Comparison of ENCODE assay signal across 15 cellular contexts in the genomic region with DNA sequence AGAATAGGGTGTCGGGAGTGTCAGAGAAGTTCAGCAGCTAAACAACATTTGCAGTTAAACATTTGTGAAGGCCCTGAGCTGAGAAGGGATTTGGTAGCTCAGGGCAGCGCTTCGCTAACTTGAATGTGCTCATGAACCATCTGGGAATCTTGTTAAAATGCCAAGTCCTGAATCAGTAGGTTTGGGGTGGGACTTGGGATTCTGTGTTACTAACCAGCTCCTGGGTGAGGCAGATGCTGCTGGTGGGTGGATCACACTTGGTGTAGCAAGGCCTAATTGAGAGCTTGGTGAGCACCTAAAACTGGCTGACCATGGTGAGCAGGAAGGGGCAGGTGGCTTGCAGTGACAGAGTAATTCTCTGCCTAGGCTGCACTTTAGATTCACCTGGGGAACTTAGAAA. TPM values are rescaled to one million over a fixed set of nuclear protein-coding genes. Genes with fewer than 3 reads are reported as not detected.
DNase-seq lines count a peak whose midpoint lies in the region; ATAC-seq and TF ChIP-seq lines count a peak whose summit lies in the region.
"Had no signal": no experiment of that assay in that cellular context is flagged by ENCODE, and none has a peak within 500 bp of the region (broad histone marks: within the 10 kb centered on the region; RNA-seq: fewer than 3 reads in every experiment).

No MANE protein-coding gene starts in this region.

- H3K4me1 Mint-ChIP-seq in WTC11, result peaks cover 41% of the 10 kb centered on the region

- DNase-seq in NCI-H82 (lab: John Stamatoyannopoulos, UW), result peak; percentile 30
- no peak for DNase-seq in NCI-H82 treated with DMSO at 0.1 percent for 48 hours (lab: John Stamatoyannopoulos, UW; ENCODE audit: unreplicated experiment)
- no peak for DNase-seq in WTC11 (ENCODE audit: low spot score)
- peak; percentile 82 for DNase-seq in fibroblast of the conjunctiva (ENCODE audit: low read depth)
- peak; percentile 64 for DNase-seq in skeletal muscle cell (ENCODE audit: low read depth)
- no peak for DNase-seq in KG1 (lab: John Stamatoyannopoulos, UW)
- no peak for DNase-seq in NCI-H1105 treated with DMSO at 0.1 percent for 48 hours (lab: John Stamatoyannopoulos, UW)
- DNase-seq: activated CD4-positive, alpha-beta T cell treated with anti-CD3 and anti-CD28 coated beads for 1 hour; lower lobe of right lung; NCI-H187 treated with DMSO at 0.1 percent for 48 hours; SHP77 treated with DMSO at 0.1 percent for 48 hours had no signal

- no peaks in the 10 kb centered on the region for H3K9me3 Mint-ChIP-seq in WTC11
- H3K9me3 Mint-ChIP-seq: activated naive CD4-positive, alpha-beta T cell treated with anti-CD3 and anti-CD28 coated beads, Interleukin-2, amount 50 U/mL, for 72 hours had no signal

- no peaks in the 10 kb centered on the region for H3K27me3 Mint-ChIP-seq in WTC11 (ENCODE audit: low read depth)

- H3K27ac Mint-ChIP-seq in WTC11, result peak overlapping the region; percentile 60
- H3K27ac Mint-ChIP-seq: activated naive CD4-positive, alpha-beta T cell treated with anti-CD3 and anti-CD28 coated beads, Interleukin-2, amount 50 U/mL, for 72 hours had no signal

- no peak overlapping the region for H3K4me3 Mint-ChIP-seq in WTC11

- CTCF ChIA-PET in WTC11 (lab: Charles Lee), result interaction anchor here (0.8 to 1.2 kb wide), 3 partner anchors 123 to 838 kb away, joined by 3 read pairs; no protein-coding TSS in a partner anchor

- ATAC-seq in WTC11, result no peak
- ATAC-seq in GM18498 (IDR thresholded peaks at IDR 0.05; ENCODE audit: unreplicated experiment), result no peak
- ATAC-seq: activated naive CD4-positive, alpha-beta T cell treated with anti-CD3 and anti-CD28 coated beads, Interleukin-2, amount 50 U/mL, for 72 hours; HCT116; lower lobe of right lung had no signal

- no peak overlapping the region for H3K4me3 ChIP-seq in skeletal muscle cell (ENCODE audit: low read depth, low read length)
- H3K4me3 ChIP-seq: lower lobe of right lung, skin epidermis had no signal

- H3K36me3 Mint-ChIP-seq in WTC11, result peaks cover 5% of the 10 kb centered on the region

- no peak for TF ChIP-seq CTCF in WTC11 (IDR thresholded peaks at IDR 0.05)

- POLR2A ChIA-PET in WTC11 (lab: Charles Lee), result no interaction called here

TF ChIP-seq in WTC11, 78 proteins besides CTCF, POLR2A, EP300 and RAD21:
- TF ChIP-seq, protein P1, sequence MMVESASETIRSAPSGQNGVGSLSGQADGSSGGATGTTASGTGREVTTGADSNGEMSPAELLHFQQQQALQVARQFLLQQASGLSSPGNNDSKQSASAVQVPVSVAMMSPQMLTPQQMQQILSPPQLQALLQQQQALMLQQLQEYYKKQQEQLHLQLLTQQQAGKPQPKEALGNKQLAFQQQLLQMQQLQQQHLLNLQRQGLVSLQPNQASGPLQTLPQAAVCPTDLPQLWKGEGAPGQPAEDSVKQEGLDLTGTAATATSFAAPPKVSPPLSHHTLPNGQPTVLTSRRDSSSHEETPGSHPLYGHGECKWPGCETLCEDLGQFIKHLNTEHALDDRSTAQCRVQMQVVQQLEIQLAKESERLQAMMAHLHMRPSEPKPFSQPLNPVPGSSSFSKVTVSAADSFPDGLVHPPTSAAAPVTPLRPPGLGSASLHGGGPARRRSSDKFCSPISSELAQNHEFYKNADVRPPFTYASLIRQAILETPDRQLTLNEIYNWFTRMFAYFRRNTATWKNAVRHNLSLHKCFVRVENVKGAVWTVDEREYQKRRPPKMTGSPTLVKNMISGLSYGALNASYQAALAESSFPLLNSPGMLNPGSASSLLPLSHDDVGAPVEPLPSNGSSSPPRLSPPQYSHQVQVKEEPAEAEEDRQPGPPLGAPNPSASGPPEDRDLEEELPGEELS (CRISPR knock-in tag; IDR thresholded peaks at IDR 0.05), result no peak
- TF ChIP-seq NFYB (CRISPR knock-in tag; conservative IDR thresholded peaks at IDR 0.05; ENCODE audit: low read depth) (no peak), MXD4 (CRISPR knock-in tag; IDR thresholded peaks at IDR 0.05; ENCODE audit: borderline replicate concordance) (no peak), ZNF671 (CRISPR knock-in tag; IDR thresholded peaks at IDR 0.05) (no peak), ZNF219 (CRISPR knock-in tag; IDR thresholded peaks at IDR 0.05; ENCODE audit: borderline replicate concordance) (no peak), PRRX2 (CRISPR knock-in tag; IDR thresholded peaks at IDR 0.05) (no peak), TEAD1 (CRISPR knock-in tag; IDR thresholded peaks at IDR 0.05) (no peak), MYBL2 (CRISPR knock-in tag; IDR thresholded peaks at IDR 0.05) (no peak), ETV6 (CRISPR knock-in tag; IDR thresholded peaks at IDR 0.05) (no peak), SMAD3 (CRISPR knock-in tag; IDR thresholded peaks at IDR 0.05; ENCODE audit: borderline replicate concordance) (no peak), GRHL2 (CRISPR knock-in tag; IDR thresholded peaks at IDR 0.05; ENCODE audit: insufficient replicate concordance, severe bottlenecking) (no peak), SP1 (CRISPR knock-in tag; conservative IDR thresholded peaks at IDR 0.05) (no peak), ZNF121 (CRISPR knock-in tag; IDR thresholded peaks at IDR 0.05) (no peak), ESRRA (CRISPR knock-in tag; IDR thresholded peaks at IDR 0.05; ENCODE audit: borderline replicate concordance) (no peak)
- TF ChIP-seq, protein P2, sequence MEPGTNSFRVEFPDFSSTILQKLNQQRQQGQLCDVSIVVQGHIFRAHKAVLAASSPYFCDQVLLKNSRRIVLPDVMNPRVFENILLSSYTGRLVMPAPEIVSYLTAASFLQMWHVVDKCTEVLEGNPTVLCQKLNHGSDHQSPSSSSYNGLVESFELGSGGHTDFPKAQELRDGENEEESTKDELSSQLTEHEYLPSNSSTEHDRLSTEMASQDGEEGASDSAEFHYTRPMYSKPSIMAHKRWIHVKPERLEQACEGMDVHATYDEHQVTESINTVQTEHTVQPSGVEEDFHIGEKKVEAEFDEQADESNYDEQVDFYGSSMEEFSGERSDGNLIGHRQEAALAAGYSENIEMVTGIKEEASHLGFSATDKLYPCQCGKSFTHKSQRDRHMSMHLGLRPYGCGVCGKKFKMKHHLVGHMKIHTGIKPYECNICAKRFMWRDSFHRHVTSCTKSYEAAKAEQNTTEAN (CRISPR knock-in tag; IDR thresholded peaks at IDR 0.05), result no peak
- TF ChIP-seq, protein P3, sequence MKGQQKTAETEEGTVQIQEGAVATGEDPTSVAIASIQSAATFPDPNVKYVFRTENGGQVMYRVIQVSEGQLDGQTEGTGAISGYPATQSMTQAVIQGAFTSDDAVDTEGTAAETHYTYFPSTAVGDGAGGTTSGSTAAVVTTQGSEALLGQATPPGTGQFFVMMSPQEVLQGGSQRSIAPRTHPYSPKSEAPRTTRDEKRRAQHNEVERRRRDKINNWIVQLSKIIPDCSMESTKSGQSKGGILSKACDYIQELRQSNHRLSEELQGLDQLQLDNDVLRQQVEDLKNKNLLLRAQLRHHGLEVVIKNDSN (CRISPR knock-in tag; IDR thresholded peaks at IDR 0.05), result no peak
- TF ChIP-seq, protein P4, sequence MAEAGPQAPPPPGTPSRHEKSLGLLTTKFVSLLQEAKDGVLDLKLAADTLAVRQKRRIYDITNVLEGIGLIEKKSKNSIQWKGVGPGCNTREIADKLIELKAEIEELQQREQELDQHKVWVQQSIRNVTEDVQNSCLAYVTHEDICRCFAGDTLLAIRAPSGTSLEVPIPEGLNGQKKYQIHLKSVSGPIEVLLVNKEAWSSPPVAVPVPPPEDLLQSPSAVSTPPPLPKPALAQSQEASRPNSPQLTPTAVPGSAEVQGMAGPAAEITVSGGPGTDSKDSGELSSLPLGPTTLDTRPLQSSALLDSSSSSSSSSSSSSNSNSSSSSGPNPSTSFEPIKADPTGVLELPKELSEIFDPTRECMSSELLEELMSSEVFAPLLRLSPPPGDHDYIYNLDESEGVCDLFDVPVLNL (CRISPR knock-in tag; IDR thresholded peaks at IDR 0.05; ENCODE audit: borderline replicate concordance, low read depth), result no peak

RNA-seq across cellular contexts. Expression of a gene that starts 5.9 kb away (rescaled TPM):
- total RNA-seq in WTC11 (2021), result 43.8 to 48.8 TPM (median 47.2 TPM) in 3 replicates

RNA-seq across cellular contexts. Expression of a gene that starts 38.6 kb away (rescaled TPM):
- total RNA-seq in WTC11 (2021), result 26.2 to 29.1 TPM (median 27.8 TPM) in 3 replicates

RNA-seq across cellular contexts. Expression of a gene that starts 38.7 kb away (rescaled TPM):
- total RNA-seq in WTC11 (2021), result 19.7 to 37.0 TPM (median 33.5 TPM) in 3 replicates

Comparison
In these comparisons a context has a peak if more than half of its experiments do, and no peak if none do; other contexts are left out.
1. DNase-seq: peak in NCI-H82 (single experiment), fibroblast of the conjunctiva (single experiment) and skeletal muscle cell (single experiment); none in NCI-H82 treated with DMSO at 0.1 percent for 48 hours (single experiment), WTC11 (single experiment), KG1 (single experiment) and NCI-H1105 treated with DMSO at 0.1 percent for 48 hours (single experiment).